8 cellular contexts compared by ENCODE assay signal in genomic region chr3:71397046-71397445, GRCh38.
DNase-seq lines count a peak whose midpoint lies in the region; ATAC-seq and TF ChIP-seq lines count a peak whose summit lies in the region.

No MANE protein-coding gene starts in this region.

- intact Hi-C loops in spleen (cut with DNase I; ENCODE audit: low total_unique reads), result no loop called here

- DNase-seq in AG20443 (ENCODE audit: low spot score) (peak; percentile 55), GM13976 (ENCODE audit: low spot score) (no peak), SW480 (ENCODE audit: low spot score) (peak; percentile 22), glomerular visceral epithelial cell (ENCODE audit: extremely low spot score) (peak; percentile 40), spleen (no peak), hippocampal formation (lab: John Stamatoyannopoulos, UW) (no peak)
- DNase-seq in activated effector memory CD4-positive, alpha-beta T cell treated with Interleukin-2 at 50 U/mL for 16 hours, result no peak

- no peak overlapping the region for H3K4me3 ChIP-seq in spleen

- peak; percentile 14 for TF ChIP-seq CTCF in GM13976 (IDR thresholded peaks at IDR 0.05; ENCODE audit: borderline replicate concordance, control extremely low read depth, extremely low read depth, insufficient read depth, missing control alignments)
- peak in 10 of 11 experiments; percentile 36 to 72 (median 62) for TF ChIP-seq CTCF in spleen (IDR thresholded peaks at IDR 0.05 in 8 of 11, conservative IDR thresholded peaks at IDR 0.05 in 3 of 11)

- no peak for ATAC-seq in GM21529 (IDR thresholded peaks at IDR 0.05; ENCODE audit: unreplicated experiment)

- no peaks in the 10 kb centered on the region for H3K9me3 ChIP-seq in spleen

- H3K36me3 ChIP-seq in spleen, result no peaks in the 10 kb centered on the region

- no peak for TF ChIP-seq POLR2A in spleen (IDR thresholded peaks at IDR 0.05)

- WGBS in spleen, 5 donors, result 37 to 52% (median 43%) methylated on average over 5 of the region's 5 CpGs

- in situ Hi-C loops in GM13976 (cut with MboI; ENCODE audit: low sequenced_read_pairs, unreplicated experiment), result no loop called here

- H3K27me3 ChIP-seq in spleen (replicated peaks in 1 of 7), result no peaks in the 10 kb centered on the region

- H3K4me1 ChIP-seq in spleen, result peaks cover 40 to 98% (median 53%) of the 10 kb centered on the region in 6 donors

- H3K27ac ChIP-seq in spleen, result peak overlapping the region in 3 of 8 donors; percentile 28 to 64 (median 61)

Comparison
In these comparisons a context has a peak if more than half of its experiments do, and no peak if none do; other contexts are left out.
1. DNase-seq: peak in AG20443 (single experiment), SW480 (single experiment) and glomerular visceral epithelial cell (single experiment); none in GM13976 (single experiment), spleen (single experiment), activated effector memory CD4-positive, alpha-beta T cell treated with Interleukin-2 at 50 U/mL for 16 hours (single experiment) and hippocampal formation (0 of 2).